In the genomic region with DNA sequence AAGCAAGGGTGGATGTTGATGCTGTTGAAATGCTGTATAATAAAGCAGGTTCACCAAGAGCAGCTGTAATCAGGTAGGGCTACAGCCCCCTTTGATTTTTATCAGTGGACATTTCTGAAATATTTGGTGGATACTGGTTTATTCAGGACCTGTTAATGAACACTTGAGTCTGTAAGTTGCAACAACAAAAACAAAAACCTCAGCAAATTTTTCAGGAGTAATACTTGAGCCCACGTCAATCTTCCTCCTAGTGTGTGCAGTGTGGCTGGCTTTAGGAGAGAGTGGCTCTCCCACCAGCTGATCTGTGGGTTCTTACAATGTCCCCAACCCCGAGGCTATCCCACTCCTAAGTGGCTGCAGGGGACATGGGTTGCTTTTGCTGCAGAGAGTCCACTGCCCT, we compare ENCODE assay signal across 32 cellular contexts.
"Had no signal": no experiment of that assay in that cellular context is flagged by ENCODE, and none has a peak within 500 bp of the region (broad histone marks: within the 10 kb centered on the region; RNA-seq: fewer than 3 reads in every experiment).

No MANE protein-coding gene starts in this region.

- DNase-seq: naive thymus-derived CD8-positive, alpha-beta T cell; nephron progenitor cell; occipital lobe; ovary; posterior cingulate gyrus; psoas muscle; right cardiac atrium; spleen; stimulated activated CD4-positive, alpha-beta T cell treated with anti-CD3 and anti-CD28 coated beads, Interleukin-12 subunit alpha, Interleukin-12 subunit beta, amount 100 ng/mL, for 4 hours; stimulated activated CD4-positive, alpha-beta T cell treated with anti-CD3 and anti-CD28 coated beads, Interleukin-1b, Interleukin-23, amount 100 ng/mL, for 48 hours; stimulated activated CD4-positive, alpha-beta T cell treated with anti-CD3 and anti-CD28 coated beads, Interleukin-4, amount 100 ng/mL, for 1 hour; stimulated activated CD4-positive, alpha-beta T cell treated with anti-CD3 and anti-CD28 coated beads, Interleukin-4, amount 100 ng/mL, for 4 hours; stimulated activated CD8-positive, alpha-beta memory T cell treated with anti-CD3 and anti-CD28 coated beads, Interleukin-4, amount 100 ng/mL, for 48 hours; stimulated activated naive CD4-positive, alpha-beta T cell; stimulated activated naive CD8-positive, alpha-beta T cell treated with anti-CD3 and anti-CD28 coated beads, Interleukin-15, amount 100 ng/mL, for 72 hours; stimulated activated naive CD8-positive, alpha-beta T cell treated with anti-CD3 and anti-CD28 coated beads, Interleukin-15, Interleukin-2, amounts not matched to agents 100 U/mL and 50 U/mL, for 24 hours; substantia nigra; testis; tibial artery; transverse colon; upper lobe of right lung; uterus had no signal

- H3K4me3 ChIP-seq: ovary, psoas muscle, skin epidermis, smooth muscle cell, spleen, suprapubic skin, testis, tibial artery, transverse colon, upper lobe of right lung, uterus had no signal

- H3K36me3 ChIP-seq: ovary, spleen, suprapubic skin, tibial artery, transverse colon, upper lobe of right lung, uterus had no signal

- H3K36me3 Mint-ChIP-seq: naive thymus-derived CD8-positive, alpha-beta T cell; natural killer cell treated with Interleukin-12 subunit alpha and Interleukin-12 subunit beta and Interleukin-15 and Interleukin-18, amount 100 ng/mL, for 72 hours; stimulated activated memory B cell treated with anti-CD40 and anti-IgM and Interleukin-4, amounts not matched to agents 10 μg/mL and 1 μg/mL and 100 μg/mL, for 72 hours; type B pancreatic cell had no signal

- H3K4me1 ChIP-seq: parathyroid adenoma, psoas muscle, spleen, suprapubic skin, testis, tibial artery, upper lobe of right lung, uterus had no signal

- H3K27me3 ChIP-seq: ovary, suprapubic skin, testis, tibial artery, transverse colon, upper lobe of right lung, uterus had no signal

- H3K4me3 Mint-ChIP-seq: naive thymus-derived CD8-positive, alpha-beta T cell; natural killer cell treated with Interleukin-12 subunit alpha and Interleukin-12 subunit beta and Interleukin-15 and Interleukin-18, amount 100 ng/mL, for 72 hours; nephron progenitor cell; neural crest cell; stimulated activated memory B cell treated with anti-CD40 and anti-IgM and Interleukin-4, amounts not matched to agents 10 μg/mL and 1 μg/mL and 100 μg/mL, for 72 hours; stimulated activated naive CD8-positive, alpha-beta T cell treated with anti-CD3 and anti-CD28 coated beads, Interleukin-15, amount 100 ng/mL, for 72 hours; type B pancreatic cell had no signal

- H3K9me3 Mint-ChIP-seq: natural killer cell treated with Interleukin-12 subunit alpha and Interleukin-12 subunit beta and Interleukin-15 and Interleukin-18, amount 100 ng/mL, for 72 hours; type B pancreatic cell had no signal

- H3K27ac ChIP-seq: ovary, parathyroid adenoma, psoas muscle, skin epidermis, spleen, suprapubic skin, testis, tibial artery, transverse colon, upper lobe of right lung, uterus had no signal

- H3K27ac Mint-ChIP-seq: naive thymus-derived CD8-positive, alpha-beta T cell; natural killer cell treated with Interleukin-12 subunit alpha and Interleukin-12 subunit beta and Interleukin-15 and Interleukin-18, amount 100 ng/mL, for 72 hours; nephron progenitor cell; progenitor cell of endocrine pancreas; stimulated activated memory B cell treated with anti-CD40 and anti-IgM and Interleukin-4, amounts not matched to agents 10 μg/mL and 1 μg/mL and 100 μg/mL, for 72 hours; stimulated activated naive CD8-positive, alpha-beta T cell treated with anti-CD3 and anti-CD28 coated beads, Interleukin-15, amount 100 ng/mL, for 72 hours; type B pancreatic cell had no signal

- H3K9ac ChIP-seq: parathyroid adenoma had no signal

- H3K4me1 Mint-ChIP-seq: naive thymus-derived CD8-positive, alpha-beta T cell; nephron progenitor cell; neural crest cell; stimulated activated memory B cell treated with anti-CD40 and anti-IgM and Interleukin-4, amounts not matched to agents 10 μg/mL and 1 μg/mL and 100 μg/mL, for 72 hours; stimulated activated naive CD8-positive, alpha-beta T cell treated with anti-CD3 and anti-CD28 coated beads, Interleukin-15, amount 100 ng/mL, for 72 hours had no signal

- H3K4me2 ChIP-seq: smooth muscle cell had no signal

- H3K9me3 ChIP-seq: ovary, psoas muscle, suprapubic skin, testis, upper lobe of right lung, uterus had no signal

- ATAC-seq: naive thymus-derived CD8-positive, alpha-beta T cell; natural killer cell treated with Interleukin-12 subunit alpha and Interleukin-12 subunit beta and Interleukin-15 and Interleukin-18, amount 100 ng/mL, for 72 hours; psoas muscle; right cardiac atrium; sciatic nerve; stimulated activated memory B cell treated with anti-CD40 and anti-IgM and Interleukin-4, amounts not matched to agents 10 μg/mL and 1 μg/mL and 100 μg/mL, for 72 hours; stimulated activated naive CD8-positive, alpha-beta T cell treated with anti-CD3 and anti-CD28 coated beads, Interleukin-15, amount 100 ng/mL, for 72 hours; stimulated activated naive CD8-positive, alpha-beta T cell treated with anti-CD3 and anti-CD28 coated beads, Interleukin-15, Interleukin-2, amounts not matched to agents 100 U/mL and 50 U/mL, for 24 hours; upper lobe of right lung had no signal
